In the genomic region with DNA sequence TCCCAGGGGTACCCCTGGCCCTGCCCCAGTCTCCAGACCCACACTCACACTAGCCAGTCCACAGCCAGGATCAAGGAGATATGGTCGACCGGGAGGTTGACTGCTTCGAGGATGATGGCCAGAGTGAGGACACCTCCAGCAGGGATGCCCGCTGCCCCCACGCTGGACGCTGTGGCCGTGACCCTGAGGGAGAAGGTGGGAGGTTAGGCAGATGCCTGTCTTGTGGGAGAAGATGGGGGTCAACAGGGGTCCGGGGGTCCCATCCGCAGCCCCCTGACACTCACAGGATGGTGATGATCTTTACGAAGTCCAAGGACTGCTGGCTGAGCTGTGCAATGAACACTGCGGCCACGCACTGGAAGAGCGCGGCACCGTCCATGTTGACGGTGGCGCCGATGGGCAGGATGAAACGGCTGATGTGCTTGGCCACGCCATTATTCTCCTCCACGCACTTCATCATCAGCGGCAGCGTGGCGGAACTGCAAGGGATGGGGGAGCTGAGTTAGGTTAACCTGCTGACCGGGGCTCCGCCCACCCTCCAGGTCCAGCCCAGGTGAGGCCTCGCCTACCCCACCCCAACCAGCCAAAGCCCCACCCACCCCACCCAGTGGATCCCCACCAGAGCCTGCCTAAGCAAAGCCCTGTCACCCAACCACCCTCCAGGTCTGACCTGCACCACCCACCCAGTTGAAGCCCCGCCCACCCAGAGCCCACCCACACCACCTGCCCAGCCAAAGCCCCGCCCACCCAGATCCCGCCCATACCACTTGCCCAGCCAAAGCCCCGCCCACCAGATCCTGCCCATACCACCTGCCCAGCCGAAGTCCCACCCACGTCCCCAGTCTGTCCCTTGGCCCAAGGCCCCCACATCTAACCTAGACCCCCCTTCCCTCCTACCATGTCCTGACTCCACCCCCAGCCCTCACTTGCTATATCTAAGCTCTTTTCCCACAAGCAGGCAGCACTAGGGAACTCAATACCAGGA, we compare ENCODE assay signal across 2 cellular contexts.
TF ChIP-seq lines count a peak whose summit lies in the region.

No MANE protein-coding gene starts in this region.

TF ChIP-seq in IMR-90, 13 proteins besides CTCF, POLR2A, EP300 and RAD21:
- TF ChIP-seq NFE2L2 (IDR thresholded peaks at IDR 0.05; ENCODE audit: low read depth, low read length) (no peak), MAZ (IDR thresholded peaks at IDR 0.05; ENCODE audit: borderline replicate concordance, low read depth, low read length) (no peak), RCOR1 (IDR thresholded peaks at IDR 0.05; ENCODE audit: insufficient replicate concordance, low read length) (no peak), CHD1 (IDR thresholded peaks at IDR 0.05; ENCODE audit: low read depth, low read length) (no peak), ELK1 (IDR thresholded peaks at IDR 0.05; ENCODE audit: borderline replicate concordance, low read depth, low read length) (no peak), RFX5 (IDR thresholded peaks at IDR 0.05; ENCODE audit: low read depth, low read length) (no peak), MAFK (IDR thresholded peaks at IDR 0.05; ENCODE audit: low read depth, low read length) (no peak), FOS (IDR thresholded peaks at IDR 0.05; ENCODE audit: low read depth, low read length) (no peak), MXI1 (IDR thresholded peaks at IDR 0.05; ENCODE audit: borderline replicate concordance, low read depth, low read length) (no peak), SMC3 (IDR thresholded peaks at IDR 0.05; ENCODE audit: low read depth, low read length) (no peak), BHLHE40 (IDR thresholded peaks at IDR 0.05; ENCODE audit: low read depth, low read length) (no peak), USF2 (IDR thresholded peaks at IDR 0.05; ENCODE audit: low read depth, low read length) (no peak), CEBPB (IDR thresholded peaks at IDR 0.05; ENCODE audit: low read depth, low read length) (no peak)
TF ChIP-seq in IMR-90: peak in this region for 0.

TF ChIP-seq in GM12878, 131 proteins besides CTCF, POLR2A, EP300 and RAD21:
- no peak for TF ChIP-seq NR2F1 (conservative IDR thresholded peaks at IDR 0.05)
- no peak for TF ChIP-seq NFXL1 (IDR thresholded peaks at IDR 0.05; ENCODE audit: borderline replicate concordance)
- TF ChIP-seq BHLHE40 (IDR thresholded peaks at IDR 0.05; ENCODE audit: borderline replicate concordance in 1 of 2, low read depth in 2 of 2, low read length in 1 of 2) = no peak
- TF ChIP-seq NFIC (IDR thresholded peaks at IDR 0.05; ENCODE audit: low read depth, low read length) = no peak
- TF ChIP-seq, protein P1, sequence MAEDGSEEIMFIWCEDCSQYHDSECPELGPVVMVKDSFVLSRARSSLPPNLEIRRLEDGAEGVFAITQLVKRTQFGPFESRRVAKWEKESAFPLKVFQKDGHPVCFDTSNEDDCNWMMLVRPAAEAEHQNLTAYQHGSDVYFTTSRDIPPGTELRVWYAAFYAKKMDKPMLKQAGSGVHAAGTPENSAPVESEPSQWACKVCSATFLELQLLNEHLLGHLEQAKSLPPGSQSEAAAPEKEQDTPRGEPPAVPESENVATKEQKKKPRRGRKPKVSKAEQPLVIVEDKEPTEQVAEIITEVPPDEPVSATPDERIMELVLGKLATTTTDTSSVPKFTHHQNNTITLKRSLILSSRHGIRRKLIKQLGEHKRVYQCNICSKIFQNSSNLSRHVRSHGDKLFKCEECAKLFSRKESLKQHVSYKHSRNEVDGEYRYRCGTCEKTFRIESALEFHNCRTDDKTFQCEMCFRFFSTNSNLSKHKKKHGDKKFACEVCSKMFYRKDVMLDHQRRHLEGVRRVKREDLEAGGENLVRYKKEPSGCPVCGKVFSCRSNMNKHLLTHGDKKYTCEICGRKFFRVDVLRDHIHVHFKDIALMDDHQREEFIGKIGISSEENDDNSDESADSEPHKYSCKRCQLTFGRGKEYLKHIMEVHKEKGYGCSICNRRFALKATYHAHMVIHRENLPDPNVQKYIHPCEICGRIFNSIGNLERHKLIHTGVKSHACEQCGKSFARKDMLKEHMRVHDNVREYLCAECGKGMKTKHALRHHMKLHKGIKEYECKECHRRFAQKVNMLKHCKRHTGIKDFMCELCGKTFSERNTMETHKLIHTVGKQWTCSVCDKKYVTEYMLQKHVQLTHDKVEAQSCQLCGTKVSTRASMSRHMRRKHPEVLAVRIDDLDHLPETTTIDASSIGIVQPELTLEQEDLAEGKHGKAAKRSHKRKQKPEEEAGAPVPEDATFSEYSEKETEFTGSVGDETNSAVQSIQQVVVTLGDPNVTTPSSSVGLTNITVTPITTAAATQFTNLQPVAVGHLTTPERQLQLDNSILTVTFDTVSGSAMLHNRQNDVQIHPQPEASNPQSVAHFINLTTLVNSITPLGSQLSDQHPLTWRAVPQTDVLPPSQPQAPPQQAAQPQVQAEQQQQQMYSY (CRISPR knock-in tag; IDR thresholded peaks at IDR 0.05) = no peak
- no peak for TF ChIP-seq NR2C1 (IDR thresholded peaks at IDR 0.05)
- TF ChIP-seq CBFB (IDR thresholded peaks at IDR 0.05; ENCODE audit: low read depth) = no peak
- no peak for TF ChIP-seq BCLAF1 (IDR thresholded peaks at IDR 0.05)
- TF ChIP-seq RUNX3 (IDR thresholded peaks at IDR 0.05; ENCODE audit: low read length) = no peak
- no peak for TF ChIP-seq MYC (IDR thresholded peaks at IDR 0.05; ENCODE audit: insufficient read depth, insufficient read length, insufficient replicate concordance, low read length, severe bottlenecking)
- no peak for TF ChIP-seq MEF2A (IDR thresholded peaks at IDR 0.05; ENCODE audit: insufficient read depth, low read depth, low read length)
- no peak for TF ChIP-seq RBBP5 (conservative IDR thresholded peaks at IDR 0.05)
- TF ChIP-seq MYB (IDR thresholded peaks at IDR 0.05; ENCODE audit: borderline replicate concordance, low read depth, low read length) = no peak
- TF ChIP-seq ZNF274 (IDR thresholded peaks at IDR 0.05; ENCODE audit: insufficient read depth, insufficient read length) = no peak
- no peak for TF ChIP-seq SPI1 (IDR thresholded peaks at IDR 0.05; ENCODE audit: borderline replicate concordance, insufficient read depth, low read depth, low read length)
- no peak for TF ChIP-seq MAX (IDR thresholded peaks at IDR 0.05; ENCODE audit: low read depth, low read length)
- no peak for TF ChIP-seq NBN (IDR thresholded peaks at IDR 0.05)
- TF ChIP-seq ETV6 (conservative IDR thresholded peaks at IDR 0.05 in 1 of 2, IDR thresholded peaks at IDR 0.05 in 1 of 2; ENCODE audit: borderline replicate concordance in 1 of 2, low read depth in 1 of 2) = no peak
- no peak for TF ChIP-seq CHD2 (IDR thresholded peaks at IDR 0.05; ENCODE audit: borderline replicate concordance, low read depth, low read length)
- no peak for TF ChIP-seq YBX1 (IDR thresholded peaks at IDR 0.05)
